ENCODE assay signal across 1 cellular context in the genomic region with DNA sequence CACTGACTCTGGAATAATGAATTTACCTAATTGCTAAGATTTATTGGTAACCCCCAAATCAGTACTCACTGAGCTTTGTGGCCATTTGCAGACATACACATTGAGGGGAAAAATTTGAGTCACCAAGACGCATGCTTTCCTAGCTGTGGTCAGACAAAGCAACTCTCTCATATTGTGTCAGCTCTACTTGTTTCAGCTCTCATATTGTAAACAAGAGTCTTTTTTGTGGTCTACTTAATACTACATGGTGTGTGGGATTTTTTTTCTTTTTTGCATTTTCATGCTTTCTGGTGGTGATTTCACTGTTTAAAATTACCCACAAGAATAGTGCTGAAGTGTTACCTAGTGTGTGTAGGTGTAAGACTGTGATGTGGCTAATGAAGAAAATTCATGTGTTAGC.
A peak's percentile ranks its signal among the peaks of the same experiment; 100 is the strongest.
TF ChIP-seq lines count a peak whose summit lies in the region.

No MANE protein-coding gene starts in this region.

TF ChIP-seq in GM12878, 131 proteins besides CTCF, POLR2A, EP300 and RAD21 (continued from another document and continues in another):
- TF ChIP-seq PRDM15 (CRISPR knock-in tag; IDR thresholded peaks at IDR 0.05) = no peak
- TF ChIP-seq ATF2 (IDR thresholded peaks at IDR 0.05; ENCODE audit: low read length) = peak; percentile 82
- peak; percentile 80 for TF ChIP-seq JUNB (IDR thresholded peaks at IDR 0.05)
- TF ChIP-seq TCF7 (IDR thresholded peaks at IDR 0.05; ENCODE audit: borderline replicate concordance) = peak; percentile 89
- no peak for TF ChIP-seq ZNF217 (IDR thresholded peaks at IDR 0.05)
- TF ChIP-seq RB1 (IDR thresholded peaks at IDR 0.05; ENCODE audit: borderline replicate concordance) = no peak
- TF ChIP-seq JUND (IDR thresholded peaks at IDR 0.05; ENCODE audit: low read depth, low read length) = no peak
- no peak for TF ChIP-seq ZNF687 (IDR thresholded peaks at IDR 0.05)
- no peak for TF ChIP-seq HDAC6 (IDR thresholded peaks at IDR 0.05; ENCODE audit: unreplicated experiment)
- no peak for TF ChIP-seq CHD1 (IDR thresholded peaks at IDR 0.05; ENCODE audit: low read depth, low read length)
- no peak for TF ChIP-seq MXI1 (IDR thresholded peaks at IDR 0.05; ENCODE audit: low read depth, low read length)
- no peak for TF ChIP-seq STAT3 (IDR thresholded peaks at IDR 0.05; ENCODE audit: low read depth, low read length)
- no peak for TF ChIP-seq POLR2AphosphoS2 (IDR thresholded peaks at IDR 0.05; ENCODE audit: low read depth, low read length)
- TF ChIP-seq E2F8 (IDR thresholded peaks at IDR 0.05; ENCODE audit: low read depth, partially characterized antibody) = no peak
- TF ChIP-seq RELA (IDR thresholded peaks at IDR 0.05; ENCODE audit: borderline replicate concordance, partially characterized antibody) = no peak
- TF ChIP-seq, protein P1, sequence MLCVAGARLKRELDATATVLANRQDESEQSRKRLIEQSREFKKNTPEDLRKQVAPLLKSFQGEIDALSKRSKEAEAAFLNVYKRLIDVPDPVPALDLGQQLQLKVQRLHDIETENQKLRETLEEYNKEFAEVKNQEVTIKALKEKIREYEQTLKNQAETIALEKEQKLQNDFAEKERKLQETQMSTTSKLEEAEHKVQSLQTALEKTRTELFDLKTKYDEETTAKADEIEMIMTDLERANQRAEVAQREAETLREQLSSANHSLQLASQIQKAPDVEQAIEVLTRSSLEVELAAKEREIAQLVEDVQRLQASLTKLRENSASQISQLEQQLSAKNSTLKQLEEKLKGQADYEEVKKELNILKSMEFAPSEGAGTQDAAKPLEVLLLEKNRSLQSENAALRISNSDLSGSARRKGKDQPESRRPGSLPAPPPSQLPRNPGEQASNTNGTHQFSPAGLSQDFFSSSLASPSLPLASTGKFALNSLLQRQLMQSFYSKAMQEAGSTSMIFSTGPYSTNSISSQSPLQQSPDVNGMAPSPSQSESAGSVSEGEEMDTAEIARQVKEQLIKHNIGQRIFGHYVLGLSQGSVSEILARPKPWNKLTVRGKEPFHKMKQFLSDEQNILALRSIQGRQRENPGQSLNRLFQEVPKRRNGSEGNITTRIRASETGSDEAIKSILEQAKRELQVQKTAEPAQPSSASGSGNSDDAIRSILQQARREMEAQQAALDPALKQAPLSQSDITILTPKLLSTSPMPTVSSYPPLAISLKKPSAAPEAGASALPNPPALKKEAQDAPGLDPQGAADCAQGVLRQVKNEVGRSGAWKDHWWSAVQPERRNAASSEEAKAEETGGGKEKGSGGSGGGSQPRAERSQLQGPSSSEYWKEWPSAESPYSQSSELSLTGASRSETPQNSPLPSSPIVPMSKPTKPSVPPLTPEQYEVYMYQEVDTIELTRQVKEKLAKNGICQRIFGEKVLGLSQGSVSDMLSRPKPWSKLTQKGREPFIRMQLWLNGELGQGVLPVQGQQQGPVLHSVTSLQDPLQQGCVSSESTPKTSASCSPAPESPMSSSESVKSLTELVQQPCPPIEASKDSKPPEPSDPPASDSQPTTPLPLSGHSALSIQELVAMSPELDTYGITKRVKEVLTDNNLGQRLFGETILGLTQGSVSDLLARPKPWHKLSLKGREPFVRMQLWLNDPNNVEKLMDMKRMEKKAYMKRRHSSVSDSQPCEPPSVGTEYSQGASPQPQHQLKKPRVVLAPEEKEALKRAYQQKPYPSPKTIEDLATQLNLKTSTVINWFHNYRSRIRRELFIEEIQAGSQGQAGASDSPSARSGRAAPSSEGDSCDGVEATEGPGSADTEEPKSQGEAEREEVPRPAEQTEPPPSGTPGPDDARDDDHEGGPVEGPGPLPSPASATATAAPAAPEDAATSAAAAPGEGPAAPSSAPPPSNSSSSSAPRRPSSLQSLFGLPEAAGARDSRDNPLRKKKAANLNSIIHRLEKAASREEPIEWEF (IDR thresholded peaks at IDR 0.05; ENCODE audit: insufficient replicate concordance, low read depth, low read length) = no peak
- TF ChIP-seq IKZF1 (conservative IDR thresholded peaks at IDR 0.05) = 0 out of 2 replicates have a peak, but pooled peaks have one; percentile 20
- TF ChIP-seq HCFC1 (IDR thresholded peaks at IDR 0.05; ENCODE audit: low read length) = no peak
- no peak for TF ChIP-seq BCL11A (IDR thresholded peaks at IDR 0.05; ENCODE audit: low read depth, low read length)
- TF ChIP-seq RFX5 (IDR thresholded peaks at IDR 0.05; ENCODE audit: low read depth, low read length) = no peak
- TF ChIP-seq SREBF1 (IDR thresholded peaks at IDR 0.05; ENCODE audit: low read length) = no peak
- no peak for TF ChIP-seq SMC3 (IDR thresholded peaks at IDR 0.05; ENCODE audit: borderline replicate concordance, low read length)
- TF ChIP-seq, protein P2, sequence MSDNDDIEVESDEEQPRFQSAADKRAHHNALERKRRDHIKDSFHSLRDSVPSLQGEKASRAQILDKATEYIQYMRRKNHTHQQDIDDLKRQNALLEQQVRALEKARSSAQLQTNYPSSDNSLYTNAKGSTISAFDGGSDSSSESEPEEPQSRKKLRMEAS (IDR thresholded peaks at IDR 0.05; ENCODE audit: low read depth, low read length) = no peak
- TF ChIP-seq SP1 (IDR thresholded peaks at IDR 0.05; ENCODE audit: low read depth, low read length) = no peak
- TF ChIP-seq RAD51 (IDR thresholded peaks at IDR 0.05) = no peak
- no peak for TF ChIP-seq YY1 (IDR thresholded peaks at IDR 0.05; ENCODE audit: low read depth, low read length)
- no peak for TF ChIP-seq BCLAF1 (IDR thresholded peaks at IDR 0.05)
- TF ChIP-seq NRF1 (conservative IDR thresholded peaks at IDR 0.05; ENCODE audit: low read depth, low read length) = no peak
- peak; percentile 45; the same call in 1 of the 2 replicates for TF ChIP-seq ZBED1 (IDR thresholded peaks at IDR 0.05; ENCODE audit: borderline replicate concordance)
- TF ChIP-seq KLF5 (IDR thresholded peaks at IDR 0.05; ENCODE audit: partially characterized antibody) = no peak
- TF ChIP-seq NFIC (IDR thresholded peaks at IDR 0.05; ENCODE audit: low read depth, low read length) = peak; percentile 74
- TF ChIP-seq FOXM1 (IDR thresholded peaks at IDR 0.05; ENCODE audit: low read depth, low read length) = peak; percentile 48; the same call in 1 of the 2 replicates
- TF ChIP-seq NR2F1 (conservative IDR thresholded peaks at IDR 0.05) = no peak
- peak; percentile 98 for TF ChIP-seq RUNX3 (IDR thresholded peaks at IDR 0.05; ENCODE audit: low read length)
- TF ChIP-seq HDGF (IDR thresholded peaks at IDR 0.05) = no peak
- TF ChIP-seq, protein P3, sequence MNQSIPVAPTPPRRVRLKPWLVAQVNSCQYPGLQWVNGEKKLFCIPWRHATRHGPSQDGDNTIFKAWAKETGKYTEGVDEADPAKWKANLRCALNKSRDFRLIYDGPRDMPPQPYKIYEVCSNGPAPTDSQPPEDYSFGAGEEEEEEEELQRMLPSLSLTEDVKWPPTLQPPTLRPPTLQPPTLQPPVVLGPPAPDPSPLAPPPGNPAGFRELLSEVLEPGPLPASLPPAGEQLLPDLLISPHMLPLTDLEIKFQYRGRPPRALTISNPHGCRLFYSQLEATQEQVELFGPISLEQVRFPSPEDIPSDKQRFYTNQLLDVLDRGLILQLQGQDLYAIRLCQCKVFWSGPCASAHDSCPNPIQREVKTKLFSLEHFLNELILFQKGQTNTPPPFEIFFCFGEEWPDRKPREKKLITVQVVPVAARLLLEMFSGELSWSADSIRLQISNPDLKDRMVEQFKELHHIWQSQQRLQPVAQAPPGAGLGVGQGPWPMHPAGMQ (IDR thresholded peaks at IDR 0.05; ENCODE audit: borderline replicate concordance) = no peak
- TF ChIP-seq MYC (IDR thresholded peaks at IDR 0.05; ENCODE audit: insufficient read depth, insufficient read length, insufficient replicate concordance, low read length, severe bottlenecking) = no peak
- TF ChIP-seq CHD4 (IDR thresholded peaks at IDR 0.05) = no peak
